In the genomic region with DNA sequence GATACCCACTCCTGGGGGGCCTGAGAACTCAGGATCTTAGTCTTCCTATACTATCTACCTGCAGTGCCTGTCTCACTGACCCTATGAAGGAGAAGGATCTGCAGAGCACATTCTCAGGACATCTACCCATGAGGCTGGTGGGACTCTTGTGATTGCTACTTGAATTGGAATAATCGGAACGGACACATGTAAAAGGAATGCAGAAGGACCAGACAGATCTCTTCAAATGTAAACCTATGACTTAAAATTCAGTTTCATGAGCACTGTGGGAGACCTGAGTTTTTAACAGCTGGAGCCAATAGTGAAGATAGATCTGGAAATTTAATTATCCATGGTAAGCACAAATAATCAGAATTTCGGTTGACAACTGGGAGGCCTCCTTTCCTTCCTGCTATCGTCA, we compare ENCODE assay signal across 21 cellular contexts.
"Had no signal": no experiment of that assay in that cellular context is flagged by ENCODE, and none has a peak within 500 bp of the region (broad histone marks: within the 10 kb centered on the region; RNA-seq: fewer than 3 reads in every experiment).

No MANE protein-coding gene starts in this region.

- H3K36me3 ChIP-seq: left ventricle myocardium inferior, ovary, right atrium auricular region, spleen, suprapubic skin, thoracic aorta, uterus had no signal

- DNase-seq: hypothalamus; immature natural killer cell; kidney; left colon; left ventricle myocardium inferior; midbrain; mucosa of descending colon; naive thymus-derived CD4-positive, alpha-beta T cell; ovary; small intestine; spleen; stimulated activated CD4-positive, alpha-beta T cell treated with anti-CD3 and anti-CD28 coated beads, Interleukin-4, amount 100 ng/mL, for 24 hours; stimulated activated naive CD4-positive, alpha-beta T cell; tibial artery; uterus had no signal

- H3K4me1 ChIP-seq: left ventricle myocardium inferior, right atrium auricular region, spleen, suprapubic skin, tibial artery, uterus had no signal

- H3K27ac ChIP-seq: left ventricle myocardium inferior, ovary, right atrium auricular region, spleen, suprapubic skin, thoracic aorta, tibial artery, uterus had no signal

- H3K27me3 ChIP-seq: ovary, right atrium auricular region, spleen, suprapubic skin, tibial artery, uterus had no signal

- H3K9me3 ChIP-seq: uterus had no signal

- H3K4me3 ChIP-seq: left ventricle myocardium inferior, mucosa of descending colon, ovary, right atrium auricular region, spleen, suprapubic skin, thoracic aorta, tibial artery, uterus had no signal

- ATAC-seq: left colon; mucosa of descending colon; naive thymus-derived CD4-positive, alpha-beta T cell; natural killer cell treated with Interleukin-12 subunit alpha and Interleukin-12 subunit beta and Interleukin-15 and Interleukin-18, amount 100 ng/mL, for 72 hours; sciatic nerve; stimulated activated effector memory CD8-positive, alpha-beta T cell treated with anti-CD3 and anti-CD28 coated beads, Interleukin-12 subunit alpha, Interleukin-12 subunit beta, amount 100 ng/mL, for 72 hours had no signal
